1 cellular context compared by ENCODE assay signal in the genomic region with DNA sequence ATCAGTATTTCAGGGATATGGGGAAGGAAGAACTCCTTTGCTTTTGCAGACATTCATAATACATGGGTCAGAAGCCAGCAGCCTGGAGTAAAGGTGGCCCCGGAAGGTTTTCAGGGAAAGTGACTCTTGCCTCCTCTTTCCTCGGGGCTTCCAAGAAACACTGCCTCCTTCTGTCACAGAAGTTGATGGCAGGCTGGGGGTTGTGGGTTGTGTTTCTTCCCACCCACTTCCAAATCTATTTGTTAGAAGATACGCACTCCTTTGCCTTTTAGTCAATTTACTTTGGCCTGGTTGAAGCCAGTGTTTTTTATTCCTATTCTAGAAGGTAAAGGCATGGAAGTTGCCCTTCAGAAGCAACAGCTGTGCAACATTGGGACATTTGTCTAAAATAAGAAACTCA.
TF ChIP-seq lines count a peak whose summit lies in the region.

No MANE protein-coding gene starts in this region.

TF ChIP-seq in HepG2, 621 proteins besides CTCF, POLR2A, EP300 and RAD21:
- TF ChIP-seq ERF (CRISPR knock-in tag; IDR thresholded peaks at IDR 0.05): no peak
- no peak for TF ChIP-seq ATF6 (CRISPR knock-in tag; conservative IDR thresholded peaks at IDR 0.05)
- no peak for TF ChIP-seq NFE2L2 (IDR thresholded peaks at IDR 0.05; ENCODE audit: low read length)
- no peak for TF ChIP-seq ZNF703 (CRISPR knock-in tag; IDR thresholded peaks at IDR 0.05; ENCODE audit: borderline replicate concordance)
